11 cellular contexts compared by ENCODE assay signal in the genomic region with DNA sequence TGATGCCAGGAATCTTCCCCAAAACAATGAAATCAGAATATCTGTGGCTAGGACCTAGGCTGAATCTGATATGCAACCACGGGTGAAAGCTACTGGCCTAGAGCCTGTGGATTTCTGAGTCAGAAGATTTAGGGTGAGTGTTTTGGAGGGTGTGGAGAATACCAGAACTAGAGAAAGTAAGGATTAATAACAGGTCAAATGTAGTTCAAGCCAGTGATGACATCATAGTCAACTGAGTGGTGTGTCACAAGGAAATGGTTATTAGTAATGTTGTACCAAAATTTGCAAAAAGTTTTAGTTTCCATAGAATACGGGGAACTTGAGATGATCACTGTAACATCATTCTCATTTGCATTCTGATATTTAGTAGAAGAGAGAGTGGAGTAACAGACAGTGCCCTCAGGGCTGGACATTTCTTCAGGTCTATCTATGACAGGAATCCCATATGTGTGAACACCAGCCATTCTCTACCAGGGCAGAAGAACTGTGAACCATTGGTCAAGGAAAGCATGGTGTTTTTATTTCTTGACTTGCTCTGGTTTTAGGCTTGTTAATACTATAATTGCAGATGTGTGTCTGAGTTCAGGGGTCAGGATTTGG. TPM values are rescaled to one million over a fixed set of nuclear protein-coding genes. Genes with fewer than 3 reads are reported as not detected.
DNase-seq lines count a peak whose midpoint lies in the region; ATAC-seq and TF ChIP-seq lines count a peak whose summit lies in the region.
"Had no signal": no experiment of that assay in that cellular context is flagged by ENCODE, and none has a peak within 500 bp of the region (broad histone marks: within the 10 kb centered on the region; RNA-seq: fewer than 3 reads in every experiment).

No MANE protein-coding gene starts in this region.

- DNase-seq in ACHN = peak; percentile 50
- DNase-seq in HCEC 1CT = peak; percentile 93
- DNase-seq in activated naive CD8-positive, alpha-beta T cell treated with anti-CD3 and anti-CD28 coated beads, Interleukin-2, amount 50 U/mL, for 24 hours = no peak
- peak; percentile 77 for DNase-seq in hepatic stellate cell (ENCODE audit: low spot score)
- DNase-seq in mucosa of descending colon = no peak
- no peak for DNase-seq in activated CD8-positive, alpha-beta memory T cell treated with anti-CD3 and anti-CD28 coated beads, Interleukin-2, amount 10 ng/mL, durations not matched to agents 7 days and 5 days
- no peak for DNase-seq in activated CD4-positive, alpha-beta T cell treated with anti-CD3 and anti-CD28 coated beads for 1 hour
- DNase-seq: left cardiac atrium, NCI-H345 had no signal

- intact Hi-C loops in mucosa of descending colon (cut with DNase I, micrococcal nuclease) = no loop called here

- H3K4me1 ChIP-seq in mucosa of descending colon (ENCODE audit: low read depth) = peaks cover 24% of the 10 kb centered on the region

- no peak overlapping the region for H3K27ac Mint-ChIP-seq in activated naive CD8-positive, alpha-beta T cell treated with anti-CD3 and anti-CD28 coated beads, Interleukin-2, amount 50 U/mL, for 24 hours
- no peak overlapping the region for H3K27ac Mint-ChIP-seq in activated CD8-positive, alpha-beta memory T cell treated with anti-CD3 and anti-CD28 coated beads, Interleukin-2, amount 10 ng/mL, durations not matched to agents 7 days and 5 days

- H3K4me3 Mint-ChIP-seq in activated naive CD8-positive, alpha-beta T cell treated with anti-CD3 and anti-CD28 coated beads, Interleukin-2, amount 50 U/mL, for 24 hours = no peak overlapping the region
- no peak overlapping the region for H3K4me3 Mint-ChIP-seq in activated CD8-positive, alpha-beta memory T cell treated with anti-CD3 and anti-CD28 coated beads, Interleukin-2, amount 10 ng/mL, durations not matched to agents 7 days and 5 days

- CTCF ChIA-PET in activated CD8-positive, alpha-beta memory T cell treated with anti-CD3 and anti-CD28 coated beads, Interleukin-2, amount 10 ng/mL, durations not matched to agents 7 days and 5 days (lab: Charles Lee) = interaction anchor here (0.7 kb wide), 1 partner anchor 163 kb away, joined by 3 read pairs; no protein-coding TSS in a partner anchor

- peaks cover 5% of the 10 kb centered on the region for H3K36me3 Mint-ChIP-seq in activated naive CD8-positive, alpha-beta T cell treated with anti-CD3 and anti-CD28 coated beads, Interleukin-2, amount 50 U/mL, for 24 hours (ENCODE audit: low read depth)
- peaks cover 13% of the 10 kb centered on the region for H3K36me3 Mint-ChIP-seq in activated CD8-positive, alpha-beta memory T cell treated with anti-CD3 and anti-CD28 coated beads, Interleukin-2, amount 10 ng/mL, durations not matched to agents 7 days and 5 days

- H3K4me3 ChIP-seq in mucosa of descending colon = no peak overlapping the region
- H3K4me3 ChIP-seq: SK-N-MC had no signal

- H3K27me3 Mint-ChIP-seq in activated naive CD8-positive, alpha-beta T cell treated with anti-CD3 and anti-CD28 coated beads, Interleukin-2, amount 50 U/mL, for 24 hours = peaks cover 2% of the 10 kb centered on the region
- H3K27me3 Mint-ChIP-seq in activated CD8-positive, alpha-beta memory T cell treated with anti-CD3 and anti-CD28 coated beads, Interleukin-2, amount 10 ng/mL, durations not matched to agents 7 days and 5 days = peaks cover 21% of the 10 kb centered on the region

- H3K4me1 Mint-ChIP-seq in activated naive CD8-positive, alpha-beta T cell treated with anti-CD3 and anti-CD28 coated beads, Interleukin-2, amount 50 U/mL, for 24 hours = peaks cover 32% of the 10 kb centered on the region
- H3K4me1 Mint-ChIP-seq in activated CD8-positive, alpha-beta memory T cell treated with anti-CD3 and anti-CD28 coated beads, Interleukin-2, amount 10 ng/mL, durations not matched to agents 7 days and 5 days = peaks cover 31% of the 10 kb centered on the region

- no peak for TF ChIP-seq CTCF in mucosa of descending colon (IDR thresholded peaks at IDR 0.05)

- H3K9me3 Mint-ChIP-seq in activated naive CD8-positive, alpha-beta T cell treated with anti-CD3 and anti-CD28 coated beads, Interleukin-2, amount 50 U/mL, for 24 hours = no peaks in the 10 kb centered on the region
- peaks cover 2% of the 10 kb centered on the region for H3K9me3 Mint-ChIP-seq in activated CD8-positive, alpha-beta memory T cell treated with anti-CD3 and anti-CD28 coated beads, Interleukin-2, amount 10 ng/mL, durations not matched to agents 7 days and 5 days (ENCODE audit: low read depth)

- H3K36me3 ChIP-seq in mucosa of descending colon (ENCODE audit: low read depth) = no peaks in the 10 kb centered on the region

- in situ Hi-C loops in ACHN (cut with HindIII; ENCODE audit: low pct_ligation_motif_present, low pct_unique_long_range_greater_than_20kb, low sequenced_read_pairs) = no loop called here

- H3K9me3 ChIP-seq in mucosa of descending colon = no peaks in the 10 kb centered on the region

- peak; percentile 70 for ATAC-seq in activated naive CD8-positive, alpha-beta T cell treated with anti-CD3 and anti-CD28 coated beads, Interleukin-2, amount 50 U/mL, for 24 hours
- ATAC-seq in mucosa of descending colon (no peak), HG03571 (IDR thresholded peaks at IDR 0.05; ENCODE audit: unreplicated experiment) (no peak)
- ATAC-seq in activated CD8-positive, alpha-beta memory T cell treated with anti-CD3 and anti-CD28 coated beads, Interleukin-2, amount 10 ng/mL, durations not matched to agents 7 days and 5 days = no peak

RNA-seq across cellular contexts. Expression of gene GALNT12, which starts 3.7 kb away (rescaled TPM):
- 100 to 1,000 TPM in 2 of 3 donors, 10 to 100 TPM in 1; 54.6 to 139 (median 121) TPM for total RNA-seq in mucosa of descending colon
- total RNA-seq in activated CD8-positive, alpha-beta memory T cell treated with anti-CD3 and anti-CD28 coated beads, Interleukin-2, amount 10 ng/mL, durations not matched to agents 7 days and 5 days = 1 to 10 TPM; 3.5 to 9.9 TPM

RNA-seq across cellular contexts. Expression of gene ANKS6, which starts 14.8 kb away (rescaled TPM):
- 10 to 100 TPM; 16.6 to 23.4 (median 22.4) TPM for total RNA-seq in mucosa of descending colon
- total RNA-seq in activated CD8-positive, alpha-beta memory T cell treated with anti-CD3 and anti-CD28 coated beads, Interleukin-2, amount 10 ng/mL, durations not matched to agents 7 days and 5 days = 1 to 10 TPM; 6.5 to 9.2 TPM

Comparison
In these comparisons a context has a peak if more than half of its experiments do, and no peak if none do; other contexts are left out.
1. DNase-seq: peak in ACHN (single experiment), HCEC 1CT (single experiment) and hepatic stellate cell (single experiment); none in activated naive CD8-positive, alpha-beta T cell treated with anti-CD3 and anti-CD28 coated beads, Interleukin-2, amount 50 U/mL, for 24 hours (single experiment), mucosa of descending colon (0 of 3), activated CD8-positive, alpha-beta memory T cell treated with anti-CD3 and anti-CD28 coated beads, Interleukin-2, amount 10 ng/mL, durations not matched to agents 7 days and 5 days (single experiment) and activated CD4-positive, alpha-beta T cell treated with anti-CD3 and anti-CD28 coated beads for 1 hour (single experiment).
2. RNA of gene GALNT12, which starts 3.7 kb away (total RNA-seq): 54.6 to 139 TPM in mucosa of descending colon; 3.5 to 9.9 TPM in activated CD8-positive, alpha-beta memory T cell treated with anti-CD3 and anti-CD28 coated beads, Interleukin-2, amount 10 ng/mL, durations not matched to agents 7 days and 5 days; every median in the first group is over 4 times any median in the second.